15 cellular contexts compared by ENCODE assay signal in genomic region chr3:157494581-157495281, GRCh38. TPM values are rescaled to one million over a fixed set of nuclear protein-coding genes. Genes with fewer than 3 reads are reported as not detected.
DNase-seq lines count a peak whose midpoint lies in the region; ATAC-seq and TF ChIP-seq lines count a peak whose summit lies in the region.
"Had no signal": no experiment of that assay in that cellular context is flagged by ENCODE, and none has a peak within 500 bp of the region (broad histone marks: within the 10 kb centered on the region; RNA-seq: fewer than 3 reads in every experiment).

No MANE protein-coding gene starts in this region.

- H3K4me1 Mint-ChIP-seq in type B pancreatic cell (ENCODE audit: unreplicated experiment): peaks cover 34% of the 10 kb centered on the region

- no peak for TF ChIP-seq CTCF in type B pancreatic cell (conservative IDR thresholded peaks at IDR 0.05)
- no peak for TF ChIP-seq CTCF in RWPE1 (conservative IDR thresholded peaks at IDR 0.05; ENCODE audit: low read depth)

- no peaks in the 10 kb centered on the region for H3K27me3 Mint-ChIP-seq in type B pancreatic cell

- H3K27ac ChIP-seq in RWPE1: no peak overlapping the region
- H3K27ac ChIP-seq: gastroesophageal sphincter, upper lobe of right lung had no signal

- no peaks in the 10 kb centered on the region for H3K9me3 Mint-ChIP-seq in type B pancreatic cell

- POLR2A ChIA-PET in RWPE1 (lab: Yijun Ruan, JAX; ENCODE audit: low non-redundant PET): no interaction called here

- H3K36me3 Mint-ChIP-seq in type B pancreatic cell: no peaks in the 10 kb centered on the region

- H3K4me3 Mint-ChIP-seq in type B pancreatic cell: no peak overlapping the region

- CTCF ChIA-PET in RWPE1 (lab: Yijun Ruan, JAX): interaction anchor here (1.0 kb wide), 1 partner anchor 290 kb away, joined by 3 read pairs; no protein-coding TSS in a partner anchor

- peak overlapping the region; percentile 76 for H3K27ac Mint-ChIP-seq in type B pancreatic cell

- DNase-seq in NOMO-1 (lab: John Stamatoyannopoulos, UW; ENCODE audit: unreplicated experiment in 2 of 2) (peak; percentile 3 to 22), NOMO-1 treated with dmso at 0.1 percent for 144 hours (lab: John Stamatoyannopoulos, UW; ENCODE audit: unreplicated experiment) (no peak), NCI-H2171 treated with DMSO at 0.1 percent for 48 hours (lab: John Stamatoyannopoulos, UW) (peak; percentile 96), astrocyte of the hippocampus (ENCODE audit: low read depth, low spot score) (peak; percentile 18), type B pancreatic cell (ENCODE audit: extremely low spot score, unreplicated experiment) (no peak), RWPE1 (ENCODE audit: low spot score) (no peak), UCSD-AML1 (lab: John Stamatoyannopoulos, UW; ENCODE audit: unreplicated experiment) (no peak)
- DNase-seq: activated CD4-positive, alpha-beta T cell treated with anti-CD3 and anti-CD28 coated beads for 48 hours; effector CD8-positive, alpha-beta T cell; GOT3; midbrain; upper lobe of right lung had no signal

- no peak for ATAC-seq in GM18907 (IDR thresholded peaks at IDR 0.05; ENCODE audit: unreplicated experiment)

RNA-seq across cellular contexts. Expression of gene VEPH1, which starts 8.5 kb away (rescaled TPM):
- total RNA-seq in type B pancreatic cell (ENCODE audit: low replicate concordance): 5.9 and 8.6 TPM in 2 replicates
- total RNA-seq: OCI-LY7 had no signal

RNA-seq across cellular contexts. Expression of gene PTX3, which starts 58.1 kb away (rescaled TPM):
- 1.7 and 42.2 TPM in 2 replicates for total RNA-seq in type B pancreatic cell (ENCODE audit: low replicate concordance)
- total RNA-seq: OCI-LY7 had no signal

Comparison
In these comparisons a context has a peak if more than half of its experiments do, and no peak if none do; other contexts are left out.
1. DNase-seq: peak in NOMO-1 (2 of 2), NCI-H2171 treated with DMSO at 0.1 percent for 48 hours (single experiment) and astrocyte of the hippocampus (single experiment); none in NOMO-1 treated with dmso at 0.1 percent for 144 hours (single experiment), type B pancreatic cell (single experiment), RWPE1 (single experiment) and UCSD-AML1 (single experiment).